Comparison of ENCODE assay signal across 16 cellular contexts in genomic region chr2:159720676-159721075, GRCh38. TPM values are rescaled to one million over a fixed set of nuclear protein-coding genes. Genes with fewer than 3 reads are reported as not detected.
A peak's percentile ranks its signal among the peaks of the same experiment; 100 is the strongest.
DNase-seq lines count a peak whose midpoint lies in the region; ATAC-seq and TF ChIP-seq lines count a peak whose summit lies in the region.
"Had no signal": no experiment of that assay in that cellular context is flagged by ENCODE, and none has a peak within 500 bp of the region (broad histone marks: within the 10 kb centered on the region; RNA-seq: fewer than 3 reads in every experiment).

No MANE protein-coding gene starts in this region.

- H3K27ac Mint-ChIP-seq in GM23338 (no peak overlapping the region), endothelial cell (ENCODE audit: unreplicated experiment) (peak overlapping the region; percentile 1)

- H2AFZ ChIP-seq in GM23338 (no peak overlapping the region), smooth muscle cell (ENCODE audit: low read depth) (no peak overlapping the region), SK-N-SH (ENCODE audit: low read depth) (no peak overlapping the region)
- H2AFZ ChIP-seq: GM23248 had no signal

- no peak for TF ChIP-seq EP300 in SK-N-SH (IDR thresholded peaks at IDR 0.05; ENCODE audit: borderline replicate concordance in 1 of 2, low read depth in 1 of 2, low read length in 1 of 2)

- H3K4me1 Mint-ChIP-seq in GM23338 = peaks cover 27% of the 10 kb centered on the region
- peaks cover 31% of the 10 kb centered on the region for H3K4me1 Mint-ChIP-seq in endothelial cell (ENCODE audit: unreplicated experiment)

- no peak for TF ChIP-seq RAD21 in SK-N-SH (IDR thresholded peaks at IDR 0.05; ENCODE audit: low read length)

- intact Hi-C loops in left ventricle myocardium superior (cut with micrococcal nuclease) (no loop called here), right cardiac atrium (cut with DNase I) (no loop called here)

- POLR2A ChIA-PET in SK-N-SH (lab: Yijun Ruan, JAX) = interaction anchor here (0.7 kb wide), 1 partner anchor 10 kb away, joined by 4 read pairs; no protein-coding TSS in a partner anchor

- no peaks in the 10 kb centered on the region for H3K27me3 ChIP-seq in right cardiac atrium (ENCODE audit: control insufficient read depth, insufficient read depth)
- H3K27me3 ChIP-seq in GM23338 (ENCODE audit: insufficient read depth) = no peaks in the 10 kb centered on the region
- no peaks in the 10 kb centered on the region for H3K27me3 ChIP-seq in smooth muscle cell (ENCODE audit: low read depth)
- H3K27me3 ChIP-seq in SK-N-SH (ENCODE audit: insufficient read depth) = no peaks in the 10 kb centered on the region
- H3K27me3 ChIP-seq: SJCRH30 had no signal

- H3K4me3 Mint-ChIP-seq in GM23338 = no peak overlapping the region
- H3K4me3 Mint-ChIP-seq in endothelial cell (ENCODE audit: unreplicated experiment) = no peak overlapping the region

- H3K9me3 ChIP-seq in right cardiac atrium (ENCODE audit: control insufficient read depth, low read length) (no peaks in the 10 kb centered on the region), smooth muscle cell (replicated peaks; ENCODE audit: low read depth) (no peaks in the 10 kb centered on the region), SK-N-SH (no peaks in the 10 kb centered on the region)
- H3K9me3 ChIP-seq: A549 had no signal

- peaks cover 100% of the 10 kb centered on the region for H3K79me2 ChIP-seq in GM23338 (replicated peaks; ENCODE audit: insufficient read depth)
- H3K79me2 ChIP-seq in smooth muscle cell (ENCODE audit: low read depth) = peaks cover 100% of the 10 kb centered on the region
- peaks cover 100% of the 10 kb centered on the region for H3K79me2 ChIP-seq in SK-N-SH (ENCODE audit: insufficient read depth)

- DNase-seq in left ventricle myocardium superior = no peak
- no peak for DNase-seq in right cardiac atrium
- DNase-seq in GM23338 (ENCODE audit: low spot score) = no peak
- no peak for DNase-seq in endothelial cell (ENCODE audit: low spot score)
- no peak for DNase-seq in smooth muscle cell (lab: John Stamatoyannopoulos, UW; ENCODE audit: unreplicated experiment)
- no peak for DNase-seq in T-helper 2 cell
- no peak for DNase-seq in SK-N-SH
- DNase-seq: DMS79 treated with DMSO at 0.1 percent for 48 hours, GM23248, HCEC 1CT, NCI-H1105, NCI-H2081, NCI-H2171 treated with DMSO at 0.1 percent for 48 hours, SJCRH30 had no signal

- H3K36me3 ChIP-seq in GM23338 (ENCODE audit: insufficient read depth) = no peaks in the 10 kb centered on the region; the same call in 1 of the 2 replicates
- H3K36me3 ChIP-seq in smooth muscle cell (ENCODE audit: low read depth) = peaks cover 17% of the 10 kb centered on the region
- peaks cover 49 to 90% of the 10 kb centered on the region in 2 experiments for H3K36me3 ChIP-seq in SK-N-SH (replicated peaks in 1 of 2; ENCODE audit: control insufficient read depth in 1 of 2, insufficient read depth in 2 of 2, low read length in 1 of 2)

- H3K4me1 ChIP-seq in right cardiac atrium (ENCODE audit: control insufficient read depth, insufficient read depth, low read length) (peaks cover 5% of the 10 kb centered on the region), GM23338 (ENCODE audit: insufficient read depth) (peaks cover under 1% of the 10 kb centered on the region; the same call in 1 of the 2 replicates), smooth muscle cell (ENCODE audit: low read depth) (peaks cover 6% of the 10 kb centered on the region), SK-N-SH (ENCODE audit: control insufficient read depth in 1 of 2, insufficient read depth in 2 of 2, low read depth in 1 of 2, low read length in 1 of 2) (peaks cover 0 to 5% of the 10 kb centered on the region in 2 experiments; a peak in 2 of 4 replicates)
- H3K4me1 ChIP-seq: SJCRH30 had no signal

- peaks cover 11% of the 10 kb centered on the region; the same call in 2 of the 3 replicates for H3K9me3 Mint-ChIP-seq in GM23338
- no peaks in the 10 kb centered on the region for H3K9me3 Mint-ChIP-seq in endothelial cell (ENCODE audit: unreplicated experiment)

- 87% methylated on average over 10 of the region's 10 CpGs for WGBS in right cardiac atrium
- 94% methylated on average over 10 of the region's 10 CpGs for WGBS in smooth muscle cell (ENCODE audit: low lambda C conversion rate)
- WGBS in SK-N-SH (ENCODE audit: low lambda C conversion rate) = 95% methylated on average over 10 of the region's 10 CpGs

- H4K20me1 ChIP-seq in GM23338 (replicated peaks; ENCODE audit: insufficient read depth) (peaks cover 79% of the 10 kb centered on the region), smooth muscle cell (ENCODE audit: low read depth) (peaks cover 100% of the 10 kb centered on the region), SK-N-SH (ENCODE audit: insufficient read depth) (peaks cover 100% of the 10 kb centered on the region)

- H3K9ac ChIP-seq in smooth muscle cell (ENCODE audit: low read depth) (no peak overlapping the region), SK-N-SH (no peak overlapping the region)
- H3K9ac ChIP-seq: GM23248 had no signal

- TF ChIP-seq CTCF in GM23338 (conservative IDR thresholded peaks at IDR 0.05; ENCODE audit: low read depth in 2 of 2) (no peak), endothelial cell (IDR thresholded peaks at IDR 0.05; ENCODE audit: unreplicated experiment) (no peak), smooth muscle cell (IDR thresholded peaks at IDR 0.05; ENCODE audit: borderline replicate concordance, insufficient read depth, poor library complexity, severe bottlenecking) (no peak), SK-N-SH (IDR thresholded peaks at IDR 0.05) (no peak)

- H3K4me3 ChIP-seq in right cardiac atrium (ENCODE audit: low read length) (no peak overlapping the region), GM23338 (no peak overlapping the region), smooth muscle cell (no peak overlapping the region), SK-N-SH (ENCODE audit: low read depth in 2 of 2, low read length in 1 of 2) (no peak overlapping the region)
- H3K4me3 ChIP-seq: A549, GM23248, SJCRH30 had no signal

- ATAC-seq in left ventricle myocardium superior (peak; percentile 17), right cardiac atrium (no peak), GM23338 (no peak)
- ATAC-seq: A549 had no signal

- CTCF ChIA-PET in SK-N-SH (lab: Yijun Ruan, JAX) = interaction anchor here (1.0 to 2.6 kb wide), 2 partner anchors 9 to 17 kb away, joined by 3 to 8 read pairs; partner anchors contain the start of gene MARCHF7

- H3K36me3 Mint-ChIP-seq in GM23338 (ENCODE audit: low read depth) = peaks cover 82% of the 10 kb centered on the region
- peaks cover 35% of the 10 kb centered on the region for H3K36me3 Mint-ChIP-seq in endothelial cell (ENCODE audit: low read depth, unreplicated experiment)

- H3K9me2 ChIP-seq in GM23338 (ENCODE audit: insufficient read depth) (no peaks in the 10 kb centered on the region), SK-N-SH (no peaks in the 10 kb centered on the region)

- H3K27me3 Mint-ChIP-seq in GM23338 (ENCODE audit: insufficient read depth, low read depth, poor library complexity) (peaks cover 9% of the 10 kb centered on the region), endothelial cell (ENCODE audit: unreplicated experiment) (no peaks in the 10 kb centered on the region)

- H3K27ac ChIP-seq in right cardiac atrium (ENCODE audit: low read length) (no peak overlapping the region), GM23338 (ENCODE audit: low read depth) (peak overlapping the region; percentile 33; the same call in 1 of the 2 replicates), smooth muscle cell (ENCODE audit: low read depth) (peak overlapping the region; percentile 23), SK-N-SH (ENCODE audit: low read depth in 2 of 2, low read length in 1 of 2) (no peak overlapping the region)
- H3K27ac ChIP-seq: A549, GM23248, HL-60, SJCRH30 had no signal

- no peak overlapping the region for H3K4me2 ChIP-seq in GM23338
- no peak overlapping the region for H3K4me2 ChIP-seq in smooth muscle cell
- H3K4me2 ChIP-seq in SK-N-SH = no peak overlapping the region
- H3K4me2 ChIP-seq: A549 had no signal

- H3F3A ChIP-seq in GM23338 (replicated peaks; ENCODE audit: low read depth) (no peaks in the 10 kb centered on the region; the same call in 1 of the 2 replicates), smooth muscle cell (ENCODE audit: low read depth) (no peaks in the 10 kb centered on the region), SK-N-SH (replicated peaks; ENCODE audit: insufficient read depth) (no peaks in the 10 kb centered on the region)

TF ChIP-seq in GM23338, 12 proteins besides CTCF, POLR2A, EP300 and RAD21:
- no peak for TF ChIP-seq NANOG (IDR thresholded peaks at IDR 0.05; ENCODE audit: borderline replicate concordance)

TF ChIP-seq in SK-N-SH, 30 proteins besides CTCF, POLR2A, EP300 and RAD21 (continues in another document):
- TF ChIP-seq TEAD4 (IDR thresholded peaks at IDR 0.05; ENCODE audit: borderline replicate concordance, insufficient read depth) (no peak), PBX3 (IDR thresholded peaks at IDR 0.05) (no peak), ELF1 (IDR thresholded peaks at IDR 0.05) (no peak)

RNA-seq across cellular contexts. Expression of gene MARCHF7, which starts 8.4 kb away (rescaled TPM):
- total RNA-seq in left ventricle myocardium superior = 85.2 TPM
- 10 to 100 TPM; 70.0 to 85.4 (median 74.9) TPM for total RNA-seq in right cardiac atrium
- polyA plus RNA-seq in right cardiac atrium = 33.6 TPM
- total RNA-seq in GM23338 (2014; rRNA removed; shearing (Covaris generic)) = 142 and 170 TPM in 2 replicates
- 74.2 and 101 TPM in 2 replicates for polyA plus RNA-seq in GM23338 (2016; fragmentation: Nextera tagmentation; extraction: Ambion mirVana)
- 101 TPM for total RNA-seq in endothelial cell (ENCODE audit: unreplicated experiment)
- total RNA-seq in smooth muscle cell = 235 and 280 TPM in 2 replicates
- 97.1 and 110 TPM in 2 replicates for polyA plus RNA-seq in smooth muscle cell
- polyA plus RNA-seq in SK-N-SH (2012; rRNA removed) = 18.4 and 20.3 TPM in 2 replicates
- 32.2 and 33.0 TPM in 2 replicates for polyA plus RNA-seq in SK-N-SH (2012; cell fraction: cytosol; rRNA removed)
- 13.2 and 34.5 TPM in 2 replicates for polyA plus RNA-seq in SK-N-SH (2012; cell fraction: nucleus; rRNA removed)

Comparison
In these comparisons a context has a peak if more than half of its experiments do, and no peak if none do; other contexts are left out.
1. H3K27ac ChIP-seq: peak in GM23338 (single experiment) and smooth muscle cell (single experiment); none in right cardiac atrium (single experiment) and SK-N-SH (0 of 2).